ENCODE assay signal across 14 cellular contexts in the genomic region with DNA sequence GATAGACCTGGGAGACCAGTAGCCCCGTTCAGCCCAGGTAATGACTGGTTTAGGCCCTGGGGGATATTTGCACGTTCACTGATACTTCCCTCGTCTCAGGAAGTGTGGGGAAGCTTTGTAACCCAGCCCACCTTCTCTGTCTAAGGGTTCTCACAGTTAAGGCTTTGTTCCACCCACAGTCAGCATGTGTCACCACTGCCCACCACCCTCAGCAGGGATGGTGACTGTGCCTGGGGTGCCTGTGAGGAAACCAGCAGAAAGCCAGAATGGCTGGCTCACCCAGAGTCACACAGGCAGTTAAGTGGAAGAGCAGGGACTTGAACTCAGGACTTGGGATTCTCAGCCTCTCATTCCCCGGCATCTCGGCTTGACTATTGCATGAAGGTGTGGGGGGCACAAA. TPM values are rescaled to one million over a fixed set of nuclear protein-coding genes. Genes with fewer than 3 reads are reported as not detected.
DNase-seq lines count a peak whose midpoint lies in the region; ATAC-seq and TF ChIP-seq lines count a peak whose summit lies in the region.
"Had no signal": no experiment of that assay in that cellular context is flagged by ENCODE, and none has a peak within 500 bp of the region (broad histone marks: within the 10 kb centered on the region; RNA-seq: fewer than 3 reads in every experiment).

No MANE protein-coding gene starts in this region.

- H3K79me2 ChIP-seq in neural progenitor cell (ENCODE audit: low read depth): no peaks in the 10 kb centered on the region

- no peak overlapping the region for H3K27ac Mint-ChIP-seq in activated T-cell treated with anti-CD3 and anti-CD28 coated beads, Interleukin-2, amount 50 U/mL, for 72 hours
- H3K27ac Mint-ChIP-seq in neural progenitor cell: no peak overlapping the region
- H3K27ac Mint-ChIP-seq: activated naive CD8-positive, alpha-beta T cell; memory B cell had no signal

- ATAC-seq in heart right ventricle (no peak), Right ventricle myocardium superior (ENCODE audit: poor library complexity) (no peak), upper lobe of right lung (no peak)
- ATAC-seq in activated T-cell treated with anti-CD3 and anti-CD28 coated beads, Interleukin-2, amount 50 U/mL, for 72 hours (replicated peaks in 1 of 2): peak; percentile 61 to 65

- H3K27me3 ChIP-seq in heart right ventricle: peaks cover 0 to 35% (median 8%) of the 10 kb centered on the region in 7 donors
- H3K27me3 ChIP-seq in neural progenitor cell: peaks cover 88% of the 10 kb centered on the region
- no peaks in the 10 kb centered on the region for H3K27me3 ChIP-seq in upper lobe of right lung
- H3K27me3 ChIP-seq in MG63: no peaks in the 10 kb centered on the region
- H3K27me3 ChIP-seq: BE2C had no signal

- no peaks in the 10 kb centered on the region for H3K9me3 Mint-ChIP-seq in activated T-cell treated with anti-CD3 and anti-CD28 coated beads, Interleukin-2, amount 50 U/mL, for 72 hours
- no peaks in the 10 kb centered on the region for H3K9me3 Mint-ChIP-seq in neural progenitor cell
- H3K9me3 Mint-ChIP-seq: memory B cell had no signal

- peaks cover 39% of the 10 kb centered on the region for H3K27me3 Mint-ChIP-seq in activated T-cell treated with anti-CD3 and anti-CD28 coated beads, Interleukin-2, amount 50 U/mL, for 72 hours (ENCODE audit: low read depth)
- H3K27me3 Mint-ChIP-seq in neural progenitor cell (ENCODE audit: insufficient read depth, low read depth): peaks cover 22% of the 10 kb centered on the region

- no peak for DNase-seq in heart right ventricle
- no peak for DNase-seq in Right ventricle myocardium superior
- peak; percentile 12 to 42 for DNase-seq in activated T-cell treated with anti-CD3 and anti-CD28 coated beads, Interleukin-2, amount 50 U/mL, for 72 hours
- no peak for DNase-seq in neural progenitor cell (ENCODE audit: low spot score)
- no peak for DNase-seq in upper lobe of right lung
- no peak for DNase-seq in NCI-H345 (lab: John Stamatoyannopoulos, UW)
- DNase-seq in putamen (ENCODE audit: low spot score): no peak
- DNase-seq in MG63: no peak
- DNase-seq: BE2C, DMS79 treated with DMSO at 0.1 percent for 48 hours, erythroblast, NCI-H226 had no signal

- peaks cover 35% of the 10 kb centered on the region for H4K20me1 ChIP-seq in neural progenitor cell (ENCODE audit: low read depth)

- TF ChIP-seq CTCF in heart right ventricle (IDR thresholded peaks at IDR 0.05): no peak
- TF ChIP-seq CTCF in neural progenitor cell (IDR thresholded peaks at IDR 0.05): no peak
- TF ChIP-seq CTCF in upper lobe of right lung (IDR thresholded peaks at IDR 0.05): no peak

- no peaks in the 10 kb centered on the region for H3K36me3 ChIP-seq in heart right ventricle
- no peaks in the 10 kb centered on the region for H3K36me3 ChIP-seq in neural progenitor cell
- H3K36me3 ChIP-seq in upper lobe of right lung: no peaks in the 10 kb centered on the region
- H3K36me3 ChIP-seq in MG63: no peaks in the 10 kb centered on the region
- H3K36me3 ChIP-seq: BE2C had no signal

- H3K27ac ChIP-seq in heart right ventricle (peak overlapping the region in 9 of 10 donors; percentile 26 to 76 (median 49)), neural progenitor cell (no peak overlapping the region), upper lobe of right lung (peak overlapping the region; percentile 44)

- no peak overlapping the region for H3K9ac ChIP-seq in neural progenitor cell

- peaks cover 24% of the 10 kb centered on the region for H3K4me1 Mint-ChIP-seq in activated T-cell treated with anti-CD3 and anti-CD28 coated beads, Interleukin-2, amount 50 U/mL, for 72 hours (ENCODE audit: low read depth)
- H3K4me1 Mint-ChIP-seq in neural progenitor cell: peaks cover 58% of the 10 kb centered on the region

- peaks cover 46% of the 10 kb centered on the region for H3F3A ChIP-seq in neural progenitor cell (ENCODE audit: low read depth)

- no peak overlapping the region for H2AFZ ChIP-seq in neural progenitor cell (replicated peaks)

- intact Hi-C loops in heart right ventricle (cut with DNase I): loop anchor here in 4 of 10 donors (2.0 to 10.0 kb wide), 3 partner anchors 27 to 49 kb away; no protein-coding TSS in a partner anchor
- intact Hi-C loops in Right ventricle myocardium superior (cut with DNase I): loop anchor here (2.0 to 10.0 kb wide), 2 partner anchors 27 to 47 kb away; no protein-coding TSS in a partner anchor
- intact Hi-C loops in upper lobe of right lung (cut with DNase I): no loop called here

- H3K4me2 ChIP-seq in neural progenitor cell: peak overlapping the region; percentile 72

- H3K4me1 ChIP-seq in heart right ventricle (peaks cover 4 to 95% (median 52%) of the 10 kb centered on the region in 9 donors), neural progenitor cell (peaks cover 48% of the 10 kb centered on the region), upper lobe of right lung (peaks cover 59% of the 10 kb centered on the region)

- H3K4me3 Mint-ChIP-seq in activated T-cell treated with anti-CD3 and anti-CD28 coated beads, Interleukin-2, amount 50 U/mL, for 72 hours: no peak overlapping the region
- H3K4me3 Mint-ChIP-seq in neural progenitor cell: no peak overlapping the region
- H3K4me3 Mint-ChIP-seq: memory B cell had no signal

- no peaks in the 10 kb centered on the region for H3K36me3 Mint-ChIP-seq in activated T-cell treated with anti-CD3 and anti-CD28 coated beads, Interleukin-2, amount 50 U/mL, for 72 hours (ENCODE audit: insufficient read depth in 2 of 2)
- H3K36me3 Mint-ChIP-seq in neural progenitor cell: no peaks in the 10 kb centered on the region
- H3K36me3 Mint-ChIP-seq: activated naive CD8-positive, alpha-beta T cell; memory B cell had no signal

- no peak overlapping the region for H3K4me3 ChIP-seq in heart right ventricle
- no peak overlapping the region for H3K4me3 ChIP-seq in neural progenitor cell
- no peak overlapping the region for H3K4me3 ChIP-seq in upper lobe of right lung
- H3K4me3 ChIP-seq in MG63: no peak overlapping the region

- 74 to 76% methylated on average over 5 of the region's 5 CpGs for WGBS in heart right ventricle, 2 donors

- no peaks in the 10 kb centered on the region for H3K9me3 ChIP-seq in heart right ventricle
- no peaks in the 10 kb centered on the region for H3K9me3 ChIP-seq in neural progenitor cell (ENCODE audit: low read depth)
- H3K9me3 ChIP-seq in upper lobe of right lung: no peaks in the 10 kb centered on the region
- no peaks in the 10 kb centered on the region for H3K9me3 ChIP-seq in MG63
- H3K9me3 ChIP-seq: BE2C had no signal

RNA-seq across cellular contexts. Expression of a gene that starts 5.2 kb away (rescaled TPM):
- total RNA-seq in heart right ventricle (10 to 100 TPM in 3 of 10 donors, 1 to 10 TPM in 7; 4.1 to 20.5 (median 4.6) TPM), Right ventricle myocardium superior (9.4 TPM), neural progenitor cell (ENCODE audit: low replicate concordance) (not detected in 2 replicates), upper lobe of right lung (not detected)
- 1 to 10 TPM in 1 of 2 donors, under 1 TPM in 1; 0.84 to 7.8 TPM for polyA plus RNA-seq in heart right ventricle
- not detected for total RNA-seq in activated T-cell treated with anti-CD3 and anti-CD28 coated beads, Interleukin-2, amount 50 U/mL, for 72 hours
- total RNA-seq in MG63 (2014; rRNA removed; shearing (Covaris generic); ENCODE audit: low replicate concordance): not detected in 2 replicates

RNA-seq across cellular contexts. Expression of a gene that starts 14.0 kb away (rescaled TPM):
- total RNA-seq in heart right ventricle (10 to 100 TPM in 7 of 10 donors, 1 to 10 TPM in 3; 4.4 to 20.1 (median 11.8) TPM), Right ventricle myocardium superior (19.7 TPM), neural progenitor cell (ENCODE audit: low replicate concordance) (5.8 and 7.7 TPM in 2 replicates), upper lobe of right lung (20.2 TPM)
- 10 to 100 TPM; 13.1 to 18.7 TPM for polyA plus RNA-seq in heart right ventricle
- total RNA-seq in activated T-cell treated with anti-CD3 and anti-CD28 coated beads, Interleukin-2, amount 50 U/mL, for 72 hours: not detected
- total RNA-seq in MG63 (2014; rRNA removed; shearing (Covaris generic); ENCODE audit: low replicate concordance): 2.7 and 4.7 TPM in 2 replicates

RNA-seq across cellular contexts. Expression of a gene that starts 33.2 kb away (rescaled TPM):
- total RNA-seq in heart right ventricle: 1 to 10 TPM in 9 of 10 donors, under 1 TPM in 1; 0.88 to 2.3 (median 1.6) TPM
- polyA plus RNA-seq in heart right ventricle: 1 to 10 TPM in 1 of 2 donors, under 1 TPM in 1; 0.65 to 5.3 TPM
- total RNA-seq in Right ventricle myocardium superior: 1.6 TPM
- 1 to 10 TPM; 5.2 to 6.3 TPM for total RNA-seq in activated T-cell treated with anti-CD3 and anti-CD28 coated beads, Interleukin-2, amount 50 U/mL, for 72 hours
- total RNA-seq in neural progenitor cell (ENCODE audit: low replicate concordance): 0.39 and 1.1 TPM in 2 replicates
- total RNA-seq in upper lobe of right lung: 4.9 TPM
- total RNA-seq in MG63 (2014; rRNA removed; shearing (Covaris generic); ENCODE audit: low replicate concordance): 0.43 and 1.0 TPM in 2 replicates

RNA-seq across cellular contexts. Expression of a gene that starts 36.6 kb away (rescaled TPM):
- total RNA-seq in heart right ventricle (not detected), Right ventricle myocardium superior (not detected), neural progenitor cell (ENCODE audit: low replicate concordance) (not detected in 2 replicates), upper lobe of right lung (3.8 TPM)
- polyA plus RNA-seq in heart right ventricle: under 1 TPM in 1 of 2 donors, not detected in 1; 0.43 TPM
- total RNA-seq in activated T-cell treated with anti-CD3 and anti-CD28 coated beads, Interleukin-2, amount 50 U/mL, for 72 hours: not detected
- total RNA-seq in MG63 (2014; rRNA removed; shearing (Covaris generic); ENCODE audit: low replicate concordance): not detected in 2 replicates

RNA-seq across cellular contexts. Expression of a gene that starts 51.9 kb away (rescaled TPM):
- total RNA-seq in heart right ventricle (10 to 100 TPM; 12.5 to 25.1 (median 16.1) TPM), Right ventricle myocardium superior (12.2 TPM), neural progenitor cell (ENCODE audit: low replicate concordance) (24.7 and 26.2 TPM in 2 replicates), upper lobe of right lung (29.4 TPM)
- polyA plus RNA-seq in heart right ventricle: 10 to 100 TPM in 1 of 2 donors, 1 to 10 TPM in 1; 9.0 to 15.7 TPM
- total RNA-seq in activated T-cell treated with anti-CD3 and anti-CD28 coated beads, Interleukin-2, amount 50 U/mL, for 72 hours: 10 to 100 TPM; 47.4 to 49.0 TPM
- total RNA-seq in MG63 (2014; rRNA removed; shearing (Covaris generic); ENCODE audit: low replicate concordance): 32.6 and 43.7 TPM in 2 replicates

Comparison
In these comparisons a context has a peak if more than half of its experiments do, and no peak if none do; other contexts are left out.
1. ATAC-seq: peak in activated T-cell treated with anti-CD3 and anti-CD28 coated beads, Interleukin-2, amount 50 U/mL, for 72 hours (2 of 2); none in heart right ventricle (0 of 8), Right ventricle myocardium superior (single experiment) and upper lobe of right lung (single experiment).
2. DNase-seq: peak in activated T-cell treated with anti-CD3 and anti-CD28 coated beads, Interleukin-2, amount 50 U/mL, for 72 hours (2 of 2); none in heart right ventricle (0 of 2), Right ventricle myocardium superior (single experiment), neural progenitor cell (single experiment), upper lobe of right lung (single experiment), NCI-H345 (single experiment), putamen (single experiment) and MG63 (single experiment).